21 cellular contexts compared by ENCODE assay signal in genomic region chr11:84408946-84409411, GRCh38.
DNase-seq lines count a peak whose midpoint lies in the region; ATAC-seq and TF ChIP-seq lines count a peak whose summit lies in the region.
"Had no signal": no experiment of that assay in that cellular context is flagged by ENCODE, and none has a peak within 500 bp of the region (broad histone marks: within the 10 kb centered on the region; RNA-seq: fewer than 3 reads in every experiment).

No MANE protein-coding gene starts in this region.

- H3K9ac ChIP-seq in HUES48 (ENCODE audit: low read depth, low read length) (no peak overlapping the region), Karpas-422 (ENCODE audit: low read length) (no peak overlapping the region)

- DNase-seq in AG10803 (ENCODE audit: low read depth) (peak; percentile 29), cardiac fibroblast (ENCODE audit: low read depth in 2 of 2) (peak; percentile 10 to 27), left kidney (ENCODE audit: low read depth, low spot score) (peak; percentile 2), NCI-H1048 (lab: John Stamatoyannopoulos, UW) (no peak), Karpas-422 (no peak)
- no peak for DNase-seq in NK-92 treated with Interleukin-12 subunit alpha and Interleukin-12 subunit beta, amount 100 ng/mL, for 24 hours (lab: John Stamatoyannopoulos, UW)
- DNase-seq: activated CD4-positive, alpha-beta T cell treated with anti-CD3 and anti-CD28 coated beads for 48 hours; activated CD8-positive, alpha-beta memory T cell treated with anti-CD3 and anti-CD28 coated beads, Interleukin-2, amount 50 U/mL, for 4 hours; activated gamma-delta T cell; aorta; BE2C; DMS 273 treated with DMSO at 0.1 percent for 48 hours; MV-4-11; NCI-H2171 treated with DMSO at 0.1 percent for 48 hours; ovary; stimulated activated CD4-positive, alpha-beta T cell treated with anti-CD3 and anti-CD28 coated beads, Interleukin-4, amount 100 ng/mL, for 4 hours; T-helper 9 cell had no signal

- TF ChIP-seq CTCF in AG10803 (conservative IDR thresholded peaks at IDR 0.05; ENCODE audit: low read length): no peak
- TF ChIP-seq CTCF in cardiac fibroblast (IDR thresholded peaks at IDR 0.05; ENCODE audit: low read depth, low read length): no peak

- H3K9me3 ChIP-seq in HUES48 (ENCODE audit: control insufficient read depth, insufficient read depth, low read length): no peaks in the 10 kb centered on the region
- no peaks in the 10 kb centered on the region for H3K9me3 ChIP-seq in Karpas-422 (ENCODE audit: low read length)
- H3K9me3 ChIP-seq: BE2C, ovary had no signal

- no peaks in the 10 kb centered on the region for H3K36me3 ChIP-seq in HUES48 (ENCODE audit: control insufficient read depth, insufficient read depth, low read length)
- no peaks in the 10 kb centered on the region for H3K36me3 ChIP-seq in Karpas-422 (ENCODE audit: insufficient read depth, low read length)
- H3K36me3 ChIP-seq: BE2C, ovary had no signal

- no peaks in the 10 kb centered on the region for H3K79me2 ChIP-seq in Karpas-422 (ENCODE audit: low read length)

- H4K20me1 ChIP-seq in Karpas-422 (ENCODE audit: insufficient read depth, low read depth, low read length): no peaks in the 10 kb centered on the region

- H3K4me2 ChIP-seq in Karpas-422 (ENCODE audit: low read depth, low read length, poor library complexity, severe bottlenecking): no peak overlapping the region

- H3K27me3 ChIP-seq in HUES48 (ENCODE audit: control insufficient read depth, insufficient read depth, low read length): no peaks in the 10 kb centered on the region
- no peaks in the 10 kb centered on the region; the same call in 1 of the 2 replicates for H3K27me3 ChIP-seq in Karpas-422 (ENCODE audit: low read length)
- H3K27me3 ChIP-seq: BE2C, ovary had no signal

- no peak overlapping the region for H2AFZ ChIP-seq in Karpas-422 (ENCODE audit: low read length)

- no peaks in the 10 kb centered on the region for H3K9me2 ChIP-seq in Karpas-422 (replicated peaks; ENCODE audit: insufficient read depth, low read length)

- H3K4me3 ChIP-seq in AG10803 (ENCODE audit: low read length): no peak overlapping the region
- H3K4me3 ChIP-seq in HUES48 (ENCODE audit: low read depth, low read length): no peak overlapping the region
- no peak overlapping the region for H3K4me3 ChIP-seq in cardiac fibroblast (replicated peaks in 1 of 2; ENCODE audit: low read depth in 2 of 2, low read length in 2 of 2)
- H3K4me3 ChIP-seq in Karpas-422 (ENCODE audit: low read length): no peak overlapping the region
- H3K4me3 ChIP-seq: coronary artery, ovary, skin epidermis had no signal

- no peak for ATAC-seq in activated CD4-positive, CD25-positive, alpha-beta regulatory T cell treated with anti-CD3 and anti-CD28 coated beads, Interleukin-2, amount 50 U/mL, for 24 hours

- H3K27ac ChIP-seq in HUES48 (ENCODE audit: low read depth, low read length) (peak overlapping the region; percentile 56), Karpas-422 (ENCODE audit: low read length) (no peak overlapping the region)
- H3K27ac ChIP-seq: coronary artery, ovary, skin epidermis had no signal

- H3K4me1 ChIP-seq in HUES48 (ENCODE audit: control insufficient read depth, insufficient read depth, low read length) (peaks cover 15% of the 10 kb centered on the region), Karpas-422 (ENCODE audit: low read length) (no peaks in the 10 kb centered on the region)

Comparison
In these comparisons a context has a peak if more than half of its experiments do, and no peak if none do; other contexts are left out.
1. DNase-seq: peak in AG10803 (single experiment), cardiac fibroblast (2 of 2) and left kidney (single experiment); none in NCI-H1048 (single experiment), NK-92 treated with Interleukin-12 subunit alpha and Interleukin-12 subunit beta, amount 100 ng/mL, for 24 hours (single experiment) and Karpas-422 (single experiment).